In genomic region chr2:119760237-119760807, GRCh38 we compare ENCODE assay signal across 8 cellular contexts. TPM values are rescaled to one million over a fixed set of nuclear protein-coding genes. Genes with fewer than 3 reads are reported as not detected.
A peak's percentile ranks its signal among the peaks of the same experiment; 100 is the strongest.
DNase-seq lines count a peak whose midpoint lies in the region; ATAC-seq lines count a peak whose summit lies in the region.

No MANE protein-coding gene starts in this region.

- peaks cover 0 to 1% (median 0%) of the 10 kb centered on the region in 5 donors for H3K27me3 Mint-ChIP-seq in naive thymus-derived CD4-positive, alpha-beta T cell

- CTCF ChIA-PET in naive thymus-derived CD4-positive, alpha-beta T cell (lab: Charles Lee): interaction anchor here (0.7 to 3.6 kb wide), 6 partner anchors 10 to 415 kb away, joined by 3 to 18 read pairs (median 3); no protein-coding TSS in a partner anchor

- no peaks in the 10 kb centered on the region for H3K27me3 ChIP-seq in ectodermal cell (ENCODE audit: control insufficient read depth, insufficient read depth, low read length, poor library complexity, severe bottlenecking)
- H3K27me3 ChIP-seq in naive thymus-derived CD4-positive, alpha-beta T cell (ENCODE audit: control insufficient read depth in 2 of 2, insufficient read depth in 2 of 2, low read length in 2 of 2): no peaks in the 10 kb centered on the region

- peak; percentile 14 for DNase-seq in activated T-cell treated with anti-CD3 and anti-CD28 coated beads for 1 hour (ENCODE audit: low read depth)
- no peak for DNase-seq in activated T-cell treated with anti-CD3 and anti-CD28 coated beads, Interleukin-2, amount 50 U/mL, for 1 hour
- peak; percentile 67 for DNase-seq in RPMI8226
- DNase-seq in naive thymus-derived CD4-positive, alpha-beta T cell: peak in 1 of 9 donors; percentile 36
- DNase-seq in H4 (ENCODE audit: low spot score): no peak
- DNase-seq in COR-L47 (lab: John Stamatoyannopoulos, UW): no peak

- H3K4me1 Mint-ChIP-seq in naive thymus-derived CD4-positive, alpha-beta T cell: peaks cover 23 to 58% (median 43%) of the 10 kb centered on the region in 7 donors

- no peaks in the 10 kb centered on the region for H3K36me3 ChIP-seq in ectodermal cell (ENCODE audit: control insufficient read depth, insufficient read depth, low read length)
- no peaks in the 10 kb centered on the region for H3K36me3 ChIP-seq in naive thymus-derived CD4-positive, alpha-beta T cell (ENCODE audit: control insufficient read depth in 2 of 3, insufficient read depth in 3 of 3, low read length in 3 of 3)

- peak; percentile 11 for ATAC-seq in HG02943 (IDR thresholded peaks at IDR 0.05; ENCODE audit: low read depth, unreplicated experiment)
- ATAC-seq in naive thymus-derived CD4-positive, alpha-beta T cell: peak; percentile 1

- no peaks in the 10 kb centered on the region for H3K9me3 Mint-ChIP-seq in naive thymus-derived CD4-positive, alpha-beta T cell

- POLR2A ChIA-PET in naive thymus-derived CD4-positive, alpha-beta T cell (lab: Charles Lee): interaction anchor here (0.7 to 3.6 kb wide), 16 partner anchors 10 to 417 kb away, joined by 3 to 25 read pairs (median 6); partner anchors contain the start of genes C2orf76, DBI and TMEM177

- H3K4me3 Mint-ChIP-seq in naive thymus-derived CD4-positive, alpha-beta T cell: peak overlapping the region; percentile 81 to 96 (median 90)

- no peaks in the 10 kb centered on the region for H3K9me3 ChIP-seq in ectodermal cell (ENCODE audit: control insufficient read depth, low read length)
- H3K9me3 ChIP-seq in naive thymus-derived CD4-positive, alpha-beta T cell (ENCODE audit: control insufficient read depth in 2 of 3, low read length in 3 of 3): no peaks in the 10 kb centered on the region

- H3K27ac ChIP-seq in ectodermal cell (ENCODE audit: insufficient read depth, low read depth, low read length, poor library complexity, severe bottlenecking): peak overlapping the region; percentile 97
- H3K27ac ChIP-seq in naive thymus-derived CD4-positive, alpha-beta T cell (ENCODE audit: low read depth, low read length): peak overlapping the region; percentile 83

- peak overlapping the region; percentile 94 for H3K4me3 ChIP-seq in ectodermal cell (ENCODE audit: insufficient read depth, low read depth, low read length)
- peak overlapping the region; percentile 89 for H3K4me3 ChIP-seq in naive thymus-derived CD4-positive, alpha-beta T cell (ENCODE audit: low read length)

- intact Hi-C loops in naive thymus-derived CD4-positive, alpha-beta T cell (cut with micrococcal nuclease): loop anchor here in 1 of 2 donors (5.0 kb wide), 1 partner anchor 37 kb away; no protein-coding TSS in a partner anchor

- WGBS in ectodermal cell, 2 experiments: 0 to 1% methylated on average over 25 to 36 of the region's 36 CpGs

- peaks cover 0 to 4% (median 0%) of the 10 kb centered on the region in 5 donors for H3K36me3 Mint-ChIP-seq in naive thymus-derived CD4-positive, alpha-beta T cell

- no peaks in the 10 kb centered on the region for H3K4me1 ChIP-seq in ectodermal cell (ENCODE audit: control insufficient read depth, insufficient read depth, low read length)
- H3K4me1 ChIP-seq in naive thymus-derived CD4-positive, alpha-beta T cell (ENCODE audit: control insufficient read depth in 2 of 2, insufficient read depth in 2 of 2, low read length in 2 of 2): peaks cover 25 to 29% of the 10 kb centered on the region in 2 donors

- H3K27ac Mint-ChIP-seq in naive thymus-derived CD4-positive, alpha-beta T cell: peak overlapping the region; percentile 60 to 82 (median 78)

RNA-seq across cellular contexts. Expression of gene PTPN4, which starts 0.6 kb away (rescaled TPM):
- 25.2 TPM for polyA plus RNA-seq in ectodermal cell (2013, experiment 1 of 4)
- polyA plus RNA-seq in ectodermal cell (2013, experiment 2 of 4): 22.8 TPM
- polyA plus RNA-seq in ectodermal cell (2013, experiment 3 of 4): 34.6 TPM
- polyA plus RNA-seq in ectodermal cell (2013, experiment 4 of 4): 27.6 TPM
- 100 to 1,000 TPM in 3 of 5 experiments, 10 to 100 TPM in 2; 59.9 to 122 (median 104) TPM for total RNA-seq in naive thymus-derived CD4-positive, alpha-beta T cell
- polyA plus RNA-seq in naive thymus-derived CD4-positive, alpha-beta T cell: 10 to 100 TPM; 48.9 to 50.1 TPM
- total RNA-seq in H4 (2014; rRNA removed; shearing (Covaris generic)): 11.9 and 15.1 TPM in 2 replicates

Comparison
In these comparisons a context has a peak if more than half of its experiments do, and no peak if none do; other contexts are left out.
1. DNase-seq: peak in activated T-cell treated with anti-CD3 and anti-CD28 coated beads for 1 hour (single experiment) and RPMI8226 (single experiment); none in activated T-cell treated with anti-CD3 and anti-CD28 coated beads, Interleukin-2, amount 50 U/mL, for 1 hour (single experiment), H4 (single experiment) and COR-L47 (single experiment).